ENCODE assay signal across 23 cellular contexts in genomic region chr3:140247775-140248174, GRCh38.
DNase-seq lines count a peak whose midpoint lies in the region; ATAC-seq and TF ChIP-seq lines count a peak whose summit lies in the region.
"Had no signal": no experiment of that assay in that cellular context is flagged by ENCODE, and none has a peak within 500 bp of the region (broad histone marks: within the 10 kb centered on the region; RNA-seq: fewer than 3 reads in every experiment).

No MANE protein-coding gene starts in this region.

- ATAC-seq in left colon, result peak; percentile 26
- ATAC-seq in upper lobe of right lung, result peak; percentile 49
- ATAC-seq: PC-3 had no signal

- intact Hi-C loops in left colon (cut with DNase I, micrococcal nuclease), result no loop called here
- intact Hi-C loops in upper lobe of right lung (cut with DNase I), result no loop called here
- intact Hi-C loops in prostate gland (cut with DNase I), result no loop called here

- no peak for TF ChIP-seq POLR2A in prostate gland (IDR thresholded peaks at IDR 0.05)

- H3K9me3 ChIP-seq in upper lobe of right lung (no peaks in the 10 kb centered on the region), prostate gland (no peaks in the 10 kb centered on the region)
- H3K9me3 ChIP-seq: BLaER1 had no signal

- H3K4me1 ChIP-seq in upper lobe of right lung (no peaks in the 10 kb centered on the region), prostate gland (replicated peaks) (no peaks in the 10 kb centered on the region)
- H3K4me1 ChIP-seq: BLaER1 had no signal

- H3K27me3 ChIP-seq in upper lobe of right lung, result no peaks in the 10 kb centered on the region
- no peaks in the 10 kb centered on the region for H3K27me3 ChIP-seq in prostate gland (replicated peaks; ENCODE audit: insufficient read depth)
- H3K27me3 ChIP-seq: BLaER1 had no signal

- no peak overlapping the region for H3K4me3 ChIP-seq in upper lobe of right lung
- H3K4me3 ChIP-seq in prostate gland, result no peak overlapping the region
- H3K4me3 ChIP-seq: BLaER1, SK-N-MC had no signal

- no peak for TF ChIP-seq CTCF in upper lobe of right lung (IDR thresholded peaks at IDR 0.05)
- no peak for TF ChIP-seq CTCF in prostate gland (IDR thresholded peaks at IDR 0.05)

- H3K36me3 ChIP-seq in upper lobe of right lung, result no peaks in the 10 kb centered on the region
- H3K36me3 ChIP-seq in prostate gland, result no peaks in the 10 kb centered on the region
- H3K36me3 ChIP-seq: BLaER1 had no signal

- DNase-seq in Daoy (ENCODE audit: low read depth), result peak; percentile 30
- peak; percentile 34 for DNase-seq in LoVo (ENCODE audit: low spot score)
- no peak for DNase-seq in left colon
- DNase-seq in upper lobe of right lung, result no peak
- DNase-seq in DMS 273 (lab: John Stamatoyannopoulos, UW; ENCODE audit: unreplicated experiment), result no peak
- no peak for DNase-seq in prostate gland (ENCODE audit: low spot score)
- DNase-seq in C1 segment of cervical spinal cord (lab: John Stamatoyannopoulos, UW), result no peak
- DNase-seq: ACHN; Calu3; CD4-positive, alpha-beta memory T cell; GF-D8; Kasumi-1; NCI-H1105; NCI-H146; NCI-H2029 treated with DMSO at 0.1 percent for 48 hours; NCI-H2171; NCI-H345; NCI-H524; PC-3; Right ventricle myocardium superior; SW 1271 had no signal

- H3K27ac ChIP-seq in upper lobe of right lung, result no peak overlapping the region
- H3K27ac ChIP-seq in prostate gland, result no peak overlapping the region
- H3K27ac ChIP-seq: BLaER1, SK-N-MC had no signal

Comparison
In these comparisons a context has a peak if more than half of its experiments do, and no peak if none do; other contexts are left out.
1. DNase-seq: peak in Daoy (single experiment) and LoVo (single experiment); none in left colon (0 of 2), upper lobe of right lung (single experiment), DMS 273 (single experiment), prostate gland (single experiment) and C1 segment of cervical spinal cord (0 of 14).